14 cellular contexts compared by ENCODE assay signal in genomic region chr2:148338544-148338943, GRCh38.
DNase-seq lines count a peak whose midpoint lies in the region; ATAC-seq and TF ChIP-seq lines count a peak whose summit lies in the region.
"Had no signal": no experiment of that assay in that cellular context is flagged by ENCODE, and none has a peak within 500 bp of the region (broad histone marks: within the 10 kb centered on the region; RNA-seq: fewer than 3 reads in every experiment).

No MANE protein-coding gene starts in this region.

- intact Hi-C loops in heart right ventricle (cut with DNase I) = no loop called here

- H3K4me1 ChIP-seq in heart right ventricle = peaks cover 0 to 3% (median 0%) of the 10 kb centered on the region in 9 donors
- H3K4me1 ChIP-seq: uterus had no signal

- no peak overlapping the region for H3K4me3 Mint-ChIP-seq in T-helper 2 cell treated with Interferon-gamma antibody and Interleukin-4, amounts not matched to agents 5 μg/mL and 100 μg/mL, for 36 hours
- H3K4me3 Mint-ChIP-seq: activated CD4-positive, alpha-beta T cell treated with anti-CD3 and anti-CD28 coated beads, Interleukin-2, amount 10 ng/mL, durations not matched to agents 7 days and 5 days had no signal

- H3K4me1 Mint-ChIP-seq in T-helper 2 cell treated with Interferon-gamma antibody and Interleukin-4, amounts not matched to agents 5 μg/mL and 100 μg/mL, for 36 hours (ENCODE audit: low read depth) = no peaks in the 10 kb centered on the region
- H3K4me1 Mint-ChIP-seq: activated CD4-positive, alpha-beta T cell treated with anti-CD3 and anti-CD28 coated beads, Interleukin-2, amount 10 ng/mL, durations not matched to agents 7 days and 5 days had no signal

- no peaks in the 10 kb centered on the region for H3K27me3 Mint-ChIP-seq in T-helper 2 cell treated with Interferon-gamma antibody and Interleukin-4, amounts not matched to agents 5 μg/mL and 100 μg/mL, for 36 hours (ENCODE audit: low read depth)
- H3K27me3 Mint-ChIP-seq: activated CD4-positive, alpha-beta T cell treated with anti-CD3 and anti-CD28 coated beads, Interleukin-2, amount 10 ng/mL, durations not matched to agents 7 days and 5 days had no signal

- H3K36me3 Mint-ChIP-seq in T-helper 2 cell treated with Interferon-gamma antibody and Interleukin-4, amounts not matched to agents 5 μg/mL and 100 μg/mL, for 36 hours (ENCODE audit: low read depth) = peaks cover 7% of the 10 kb centered on the region

- ATAC-seq in GM18868 (IDR thresholded peaks at IDR 0.05; ENCODE audit: unreplicated experiment) = no peak
- ATAC-seq in heart right ventricle = no peak

- H3K9me3 Mint-ChIP-seq in T-helper 2 cell treated with Interferon-gamma antibody and Interleukin-4, amounts not matched to agents 5 μg/mL and 100 μg/mL, for 36 hours = peaks cover 4% of the 10 kb centered on the region

- TF ChIP-seq CTCF in heart right ventricle (IDR thresholded peaks at IDR 0.05) = no peak

- no peaks in the 10 kb centered on the region; the same call in 1 of the 2 replicates for H3K36me3 ChIP-seq in MG63
- H3K36me3 ChIP-seq in heart right ventricle = peaks cover 0 to 24% (median 9%) of the 10 kb centered on the region in 9 donors
- H3K36me3 ChIP-seq: uterus had no signal

- no peak overlapping the region for H3K27ac ChIP-seq in heart right ventricle
- H3K27ac ChIP-seq: SK-N-MC, uterus had no signal

- H3K27me3 ChIP-seq in MG63 (no peaks in the 10 kb centered on the region), heart right ventricle (no peaks in the 10 kb centered on the region)
- H3K27me3 ChIP-seq: uterus had no signal

- H3K27ac Mint-ChIP-seq in T-helper 2 cell treated with Interferon-gamma antibody and Interleukin-4, amounts not matched to agents 5 μg/mL and 100 μg/mL, for 36 hours = no peak overlapping the region
- H3K27ac Mint-ChIP-seq: activated CD4-positive, alpha-beta T cell treated with anti-CD3 and anti-CD28 coated beads, Interleukin-2, amount 10 ng/mL, durations not matched to agents 7 days and 5 days had no signal

- H3K4me3 ChIP-seq in MG63 (no peak overlapping the region), heart right ventricle (no peak overlapping the region)
- H3K4me3 ChIP-seq: SK-N-MC, skin epidermis, uterus had no signal

- peaks cover 4% of the 10 kb centered on the region for H3K9me3 ChIP-seq in MG63
- H3K9me3 ChIP-seq in heart right ventricle = peaks cover 0 to 13% (median 9%) of the 10 kb centered on the region in 11 donors

- DNase-seq in COLO829 (ENCODE audit: low spot score) = peak; percentile 22
- DNase-seq in MG63 = peak; percentile 24
- peak; percentile 88 for DNase-seq in dermis blood vessel endothelial cell
- DNase-seq in lung microvascular endothelial cell (ENCODE audit: low read depth in 2 of 2) = peak; percentile 19 to 88
- DNase-seq in heart right ventricle = no peak
- DNase-seq in effector CD4-positive, alpha-beta T cell = no peak
- DNase-seq in T-helper 2 cell treated with Interferon-gamma antibody and Interleukin-4, amounts not matched to agents 5 μg/mL and 100 μg/mL, for 36 hours (ENCODE audit: low spot score) = no peak
- DNase-seq: activated CD4-positive, alpha-beta T cell treated with anti-CD3 and anti-CD28 coated beads, Interleukin-2, amount 10 ng/mL, durations not matched to agents 7 days and 5 days; activated naive CD4-positive, alpha-beta T cell treated with anti-CD3 and anti-CD28 coated beads, Interleukin-2, amount 50 U/mL, for 16 hours; NCI-H82; uterus had no signal

Comparison
In these comparisons a context has a peak if more than half of its experiments do, and no peak if none do; other contexts are left out.
1. DNase-seq: peak in COLO829 (single experiment), MG63 (single experiment), dermis blood vessel endothelial cell (single experiment) and lung microvascular endothelial cell (2 of 2); none in heart right ventricle (0 of 2), effector CD4-positive, alpha-beta T cell (single experiment) and T-helper 2 cell treated with Interferon-gamma antibody and Interleukin-4, amounts not matched to agents 5 μg/mL and 100 μg/mL, for 36 hours (single experiment).